In the genomic region with DNA sequence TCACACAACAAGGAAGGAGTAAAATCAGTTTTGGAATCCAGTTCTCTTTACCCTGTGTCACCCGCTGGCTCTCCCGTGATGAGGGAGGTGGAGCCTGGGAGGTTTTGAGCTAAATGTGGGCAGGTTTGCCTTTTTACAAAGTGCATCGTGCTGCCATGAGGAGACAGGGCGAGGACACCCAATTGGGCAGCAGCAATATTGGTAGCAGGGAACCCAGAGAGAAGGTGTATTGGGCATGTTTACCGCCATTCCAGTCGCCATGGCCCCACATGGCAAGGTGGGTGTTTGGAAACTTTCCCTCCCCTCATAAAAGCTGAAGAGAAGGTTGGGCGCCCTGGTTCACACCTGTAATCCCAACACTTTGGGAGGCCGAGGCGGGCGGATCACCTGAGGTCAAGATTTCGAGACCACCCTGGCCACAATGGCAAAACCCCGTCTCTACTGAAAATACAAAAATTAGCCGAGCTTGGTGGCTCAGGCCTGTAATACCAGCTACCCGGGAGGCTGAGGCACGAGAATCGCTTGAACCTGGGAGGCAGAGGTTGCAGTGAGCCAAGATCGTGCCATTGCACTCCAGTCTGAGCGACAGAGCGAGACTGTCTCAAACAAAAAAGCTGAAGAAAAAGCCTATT, we compare ENCODE assay signal across 8 cellular contexts. TPM values are rescaled to one million over a fixed set of nuclear protein-coding genes. Genes with fewer than 3 reads are reported as not detected.
DNase-seq lines count a peak whose midpoint lies in the region; ATAC-seq, FAIRE-seq and TF ChIP-seq lines count a peak whose summit lies in the region.

No MANE protein-coding gene starts in this region.

- no peak for ATAC-seq in A549

- H3K36me3 ChIP-seq in bronchial epithelial cell (ENCODE audit: control insufficient read depth, insufficient read depth, low read length) = no peaks in the 10 kb centered on the region
- H3K36me3 ChIP-seq in muscle layer of colon (ENCODE audit: insufficient read depth, low read length) = no peaks in the 10 kb centered on the region

- TF ChIP-seq RAD21 in A549 (conservative IDR thresholded peaks at IDR 0.05 in 1 of 2, IDR thresholded peaks at IDR 0.05 in 1 of 2) = no peak

- H3K27me3 Mint-ChIP-seq in IgD-negative memory B cell = no peaks in the 10 kb centered on the region

- H3K27ac ChIP-seq in A549 (peak overlapping the region; percentile 69 to 76), muscle layer of colon (ENCODE audit: low read depth, low read length) (peak overlapping the region; percentile 88)

- CTCF ChIA-PET in A549 (lab: Yijun Ruan, JAX) = interaction anchor here (0.7 to 31.2 kb wide), 17 partner anchors 9 to 672 kb away, joined by 3 to 1085 read pairs (median 5); partner anchors contain the start of genes CEBPB and PEDS1

- H3K4me3 Mint-ChIP-seq in IgD-negative memory B cell = peak overlapping the region; percentile 87 to 94 (median 92)

- H3K4me1 ChIP-seq in A549 = peaks cover 30% of the 10 kb centered on the region
- H3K4me1 ChIP-seq in muscle layer of colon (ENCODE audit: insufficient read depth, low read length) = peaks cover 42% of the 10 kb centered on the region

- H3K4me1 Mint-ChIP-seq in IgD-negative memory B cell = peaks cover 32 to 42% (median 38%) of the 10 kb centered on the region in 3 donors

- 90% methylated on average over 19 of the region's 19 CpGs for WGBS in A549 (ENCODE audit: missing lambda C conversion rate)

- H3K27me3 ChIP-seq in bronchial epithelial cell (ENCODE audit: control insufficient read depth, insufficient read depth, low read length) (no peaks in the 10 kb centered on the region), muscle layer of colon (ENCODE audit: control insufficient read depth in 1 of 2, insufficient read depth in 2 of 2, low read length in 2 of 2) (no peaks in the 10 kb centered on the region)

- peak overlapping the region; percentile 54 for H3K4me3 ChIP-seq in A549
- H3K4me3 ChIP-seq in bronchial epithelial cell (ENCODE audit: low read depth, low read length) = peak overlapping the region; percentile 31
- peak overlapping the region; percentile 21 to 76 for H3K4me3 ChIP-seq in muscle layer of colon (ENCODE audit: low read depth in 1 of 2, low read length in 2 of 2)

- H3K9me3 ChIP-seq in A549 = no peaks in the 10 kb centered on the region
- no peaks in the 10 kb centered on the region for H3K9me3 ChIP-seq in muscle layer of colon (ENCODE audit: low read length)

- TF ChIP-seq POLR2A in A549 (IDR thresholded peaks at IDR 0.05; ENCODE audit: low read length) = no peak

- no peak for TF ChIP-seq EP300 in A549 (IDR thresholded peaks at IDR 0.05)

- H3K27ac Mint-ChIP-seq in IgD-negative memory B cell = peak overlapping the region in 2 of 3 donors; percentile 68 to 77

- DNase-seq in A549 (ENCODE audit: low read depth in 1 of 2, low spot score in 1 of 2) = no peak
- no peak for DNase-seq in bronchial epithelial cell (ENCODE audit: low read depth)
- DNase-seq in central memory CD4-positive, alpha-beta T cell = no peak
- no peak for DNase-seq in KBM-7
- DNase-seq in urothelium cell line (ENCODE audit: low spot score) = no peak
- DNase-seq in amniotic stem cell (lab: John Stamatoyannopoulos, UW) = no peak

- no peaks in the 10 kb centered on the region for H3K36me3 Mint-ChIP-seq in IgD-negative memory B cell

- TF ChIP-seq CTCF in A549 (IDR thresholded peaks at IDR 0.05) (no peak), bronchial epithelial cell (IDR thresholded peaks at IDR 0.05; ENCODE audit: insufficient read depth, low read length, severe bottlenecking) (no peak)

- H3K4me2 ChIP-seq in A549 = peak overlapping the region; percentile 95

- FAIRE-seq in A549 (lab: Jason Lieb, UNC) = no peak
- no peak for FAIRE-seq in bronchial epithelial cell (lab: Jason Lieb, UNC)
- FAIRE-seq in urothelium cell line (lab: Jason Lieb, UNC) = no peak

- peak overlapping the region; percentile 3 for H3K9ac ChIP-seq in muscle layer of colon (ENCODE audit: low read length)

- POLR2A ChIA-PET in A549 (lab: Yijun Ruan, JAX) = interaction anchor here (1.2 to 1.7 kb wide), 6 partner anchors 12 to 56 kb away, joined by 4 to 18 read pairs (median 8); partner anchors contain the start of gene PEDS1

- in situ Hi-C loops in KBM-7 (cut with MboI; ENCODE audit: low pct_unique_long_range_greater_than_20kb, low sequenced_read_pairs) = no loop called here

- no peaks in the 10 kb centered on the region for H3K9me3 Mint-ChIP-seq in IgD-negative memory B cell

TF ChIP-seq in A549, 52 proteins besides CTCF, POLR2A, EP300 and RAD21:
- TF ChIP-seq ESRRA (IDR thresholded peaks at IDR 0.05; ENCODE audit: borderline replicate concordance, low read length) (no peak), RFX5 (IDR thresholded peaks at IDR 0.05) (no peak)

RNA-seq across cellular contexts. Expression of gene UBE2V1, which starts 3.5 kb away (rescaled TPM):
- 114 and 141 TPM in 2 replicates for polyA plus RNA-seq in A549 (2011; rRNA removed)
- 71.2 and 72.5 TPM in 2 replicates for polyA plus RNA-seq in A549 (2012; cell fraction: cytosol; rRNA removed)
- 26.1 and 63.7 TPM in 2 replicates for polyA plus RNA-seq in A549 (2012; cell fraction: nucleus; rRNA removed)
- polyA plus RNA-seq in A549 (2017; fragmentation: RNase III; extraction: RNeasy Plus Mini Kit Qiagen cat#74134 plus additional on column Dnase treatment) = 129 to 143 TPM (median 130 TPM) in 3 replicates
- 62.8 and 69.9 TPM in 2 replicates for polyA minus RNA-seq in A549 (2011; rRNA and poly(A)+ RNA removed)
- 125 TPM for polyA plus RNA-seq in IgD-negative memory B cell
- 18.4 and 30.2 TPM in 2 replicates for total RNA-seq in bronchial epithelial cell

RNA-seq across cellular contexts. Expression of gene PEDS1, which starts 37.0 kb away (rescaled TPM):
- polyA plus RNA-seq in A549 (2011; rRNA removed) (24.5 and 33.5 TPM in 2 replicates), A549 (2017; fragmentation: RNase III; extraction: RNeasy Plus Mini Kit Qiagen cat#74134 plus additional on column Dnase treatment) (23.1 to 26.5 TPM (median 25.8 TPM) in 3 replicates), IgD-negative memory B cell (18.9 TPM)
- polyA plus RNA-seq in A549 (2012; cell fraction: cytosol; rRNA removed) = 42.2 and 62.3 TPM in 2 replicates
- polyA plus RNA-seq in A549 (2012; cell fraction: nucleus; rRNA removed) = 37.3 and 53.0 TPM in 2 replicates
- polyA minus RNA-seq in A549 (2011; rRNA and poly(A)+ RNA removed) = 59.2 and 69.8 TPM in 2 replicates
- total RNA-seq in bronchial epithelial cell = 9.7 and 16.9 TPM in 2 replicates
